ENCODE assay signal across 29 cellular contexts in genomic region chr3:25982756-25983155, GRCh38.
"Had no signal": no experiment of that assay in that cellular context is flagged by ENCODE, and none has a peak within 500 bp of the region (broad histone marks: within the 10 kb centered on the region; RNA-seq: fewer than 3 reads in every experiment).

No MANE protein-coding gene starts in this region.

- ATAC-seq: Panc1, Right ventricle myocardium inferior, SK-N-SH treated with all-trans-retinoic acid at 6 μM for 48 hours had no signal

- DNase-seq: Kasumi-1, KG1, MG63, NCI-H1048, NCI-H1092 treated with DMSO at 0.1 percent for 48 hours, NCI-H1105 treated with DMSO at 0.1 percent for 48 hours, NCI-H1417, NCI-H1436, NCI-H146, NCI-H1694, NCI-H187, NCI-H1930, NCI-H2029 treated with DMSO at 0.1 percent for 48 hours, NCI-H2081 treated with DMSO at 0.1 percent for 48 hours, NCI-H2107, NCI-H2171, NCI-H226, NCI-H446 treated with DMSO at 0.1 percent for 48 hours, NCI-H510A, NCI-H524, NCI-H526, NCI-H774, PC-9, SHP77, SIG-M5, SJCRH30 had no signal
